In genomic region chr7:149855368-149856305, GRCh38 we compare ENCODE assay signal across 9 cellular contexts. TPM values are rescaled to one million over a fixed set of nuclear protein-coding genes. Genes with fewer than 3 reads are reported as not detected.
DNase-seq lines count a peak whose midpoint lies in the region; ATAC-seq and TF ChIP-seq lines count a peak whose summit lies in the region.
"Had no signal": no experiment of that assay in that cellular context is flagged by ENCODE, and none has a peak within 500 bp of the region (broad histone marks: within the 10 kb centered on the region; RNA-seq: fewer than 3 reads in every experiment).

No MANE protein-coding gene starts in this region.

- peak; percentile 41 for DNase-seq in BJ (ENCODE audit: low read depth)
- peak; percentile 61 for DNase-seq in HEK293T (ENCODE audit: extremely low spot score)
- peak; percentile 72 for DNase-seq in iPS-NIHi7 (ENCODE audit: extremely low spot score)
- no peak for DNase-seq in germinal center (ENCODE audit: low spot score)
- no peak for DNase-seq in effector memory CD8-positive, alpha-beta T cell
- DNase-seq: MM.1S had no signal

- peak overlapping the region; percentile 71 for H3K4me3 Mint-ChIP-seq in activated T-helper 17 cell treated with anti-CD3 and anti-CD28 coated beads, Interleukin-2, amount 50 U/mL, for 72 hours
- no peak overlapping the region for H3K4me3 Mint-ChIP-seq in effector memory CD8-positive, alpha-beta T cell

- peaks cover 16% of the 10 kb centered on the region for H3K36me3 Mint-ChIP-seq in activated T-helper 17 cell treated with anti-CD3 and anti-CD28 coated beads, Interleukin-2, amount 50 U/mL, for 72 hours (ENCODE audit: low read depth)
- H3K36me3 Mint-ChIP-seq in effector memory CD8-positive, alpha-beta T cell (ENCODE audit: insufficient read depth) = peaks cover 15% of the 10 kb centered on the region

- no peaks in the 10 kb centered on the region for H3K9me3 Mint-ChIP-seq in activated T-helper 17 cell treated with anti-CD3 and anti-CD28 coated beads, Interleukin-2, amount 50 U/mL, for 72 hours
- no peaks in the 10 kb centered on the region for H3K9me3 Mint-ChIP-seq in effector memory CD8-positive, alpha-beta T cell

- ATAC-seq in activated T-helper 17 cell treated with anti-CD3 and anti-CD28 coated beads, Interleukin-2, amount 50 U/mL, for 72 hours (replicated peaks) = peak; percentile 44
- ATAC-seq in effector memory CD8-positive, alpha-beta T cell (replicated peaks) = no peak
- no peak for ATAC-seq in GM19351 (IDR thresholded peaks at IDR 0.05; ENCODE audit: unreplicated experiment)
- no peak for ATAC-seq in HG03095 (IDR thresholded peaks at IDR 0.05; ENCODE audit: unreplicated experiment)

- no peaks in the 10 kb centered on the region for H3K27me3 Mint-ChIP-seq in activated T-helper 17 cell treated with anti-CD3 and anti-CD28 coated beads, Interleukin-2, amount 50 U/mL, for 72 hours
- H3K27me3 Mint-ChIP-seq in effector memory CD8-positive, alpha-beta T cell = no peaks in the 10 kb centered on the region

- H3K4me3 ChIP-seq in BJ (ENCODE audit: low read depth, low read length) = no peak overlapping the region

- H3K4me1 Mint-ChIP-seq in activated T-helper 17 cell treated with anti-CD3 and anti-CD28 coated beads, Interleukin-2, amount 50 U/mL, for 72 hours = peaks cover 29% of the 10 kb centered on the region
- peaks cover 0 to 22% of the 10 kb centered on the region in 2 donors for H3K4me1 Mint-ChIP-seq in effector memory CD8-positive, alpha-beta T cell (ENCODE audit: low read depth in 2 of 2)

- no peaks in the 10 kb centered on the region for H3K27me3 ChIP-seq in BJ (ENCODE audit: control insufficient read depth, insufficient read depth, low read length)

- H3K36me3 ChIP-seq in BJ (ENCODE audit: control insufficient read depth, insufficient read depth, low read length) = peaks cover 9% of the 10 kb centered on the region

- H3K27ac Mint-ChIP-seq in activated T-helper 17 cell treated with anti-CD3 and anti-CD28 coated beads, Interleukin-2, amount 50 U/mL, for 72 hours = peak overlapping the region; percentile 69
- peak overlapping the region in 1 of 2 donors; percentile 4 for H3K27ac Mint-ChIP-seq in effector memory CD8-positive, alpha-beta T cell

- TF ChIP-seq CTCF in BJ (IDR thresholded peaks at IDR 0.05; ENCODE audit: insufficient read depth, low read depth, low read length) = no peak

- POLR2A ChIA-PET in BJ (lab: Charles Lee) (no interaction called here), HEK293T (lab: Yijun Ruan, JAX) (interaction anchor here (0.5 to 5.1 kb wide), 4 partner anchors 12 to 18 kb away, joined by 3 to 39 read pairs (median 4); partner anchors contain the start of genes ATP6V0E2 and ZNF862)

- CTCF ChIA-PET in BJ (lab: Yijun Ruan, JAX) (no interaction called here), HEK293T (lab: Yijun Ruan, JAX) (interaction anchor here (1.1 to 1.3 kb wide), 2 partner anchors 50 to 193 kb away, joined by 3 to 4 read pairs; no protein-coding TSS in a partner anchor)

TF ChIP-seq in HEK293T, 16 proteins besides CTCF, POLR2A, EP300 and RAD21:
- TF ChIP-seq ZNF384 (IDR thresholded peaks at IDR 0.05) (no peak), TARDBP (IDR thresholded peaks at IDR 0.05) (no peak), ARNT (IDR thresholded peaks at IDR 0.05) (no peak), L3MBTL2 (conservative IDR thresholded peaks at IDR 0.05) (0 out of 2 replicates have a peak, but pooled peaks have one; percentile 0)

RNA-seq across cellular contexts. Expression of gene ZNF862, which starts 17.5 kb away (rescaled TPM):
- polyA plus RNA-seq in BJ (2011; rRNA removed) = 15.7 and 20.4 TPM in 2 replicates
- polyA minus RNA-seq in BJ (2011; rRNA and poly(A)+ RNA removed) = 11.8 and 19.2 TPM in 2 replicates
- 10 to 100 TPM; 18.4 to 40.8 TPM for total RNA-seq in activated T-helper 17 cell treated with anti-CD3 and anti-CD28 coated beads, Interleukin-2, amount 50 U/mL, for 72 hours

RNA-seq across cellular contexts. Expression of gene ATP6V0E2, which starts 18.1 kb away (rescaled TPM):
- polyA plus RNA-seq in BJ (2011; rRNA removed) = 10.7 and 17.7 TPM in 2 replicates
- polyA minus RNA-seq in BJ (2011; rRNA and poly(A)+ RNA removed) = 8.7 and 8.8 TPM in 2 replicates
- total RNA-seq in activated T-helper 17 cell treated with anti-CD3 and anti-CD28 coated beads, Interleukin-2, amount 50 U/mL, for 72 hours = 10 to 100 TPM; 30.3 to 72.9 TPM

Comparison
In these comparisons a context has a peak if more than half of its experiments do, and no peak if none do; other contexts are left out.
1. DNase-seq: peak in BJ (single experiment), HEK293T (single experiment) and iPS-NIHi7 (single experiment); none in germinal center (single experiment) and effector memory CD8-positive, alpha-beta T cell (0 of 3).